1 cellular context compared by ENCODE assay signal in the genomic region with DNA sequence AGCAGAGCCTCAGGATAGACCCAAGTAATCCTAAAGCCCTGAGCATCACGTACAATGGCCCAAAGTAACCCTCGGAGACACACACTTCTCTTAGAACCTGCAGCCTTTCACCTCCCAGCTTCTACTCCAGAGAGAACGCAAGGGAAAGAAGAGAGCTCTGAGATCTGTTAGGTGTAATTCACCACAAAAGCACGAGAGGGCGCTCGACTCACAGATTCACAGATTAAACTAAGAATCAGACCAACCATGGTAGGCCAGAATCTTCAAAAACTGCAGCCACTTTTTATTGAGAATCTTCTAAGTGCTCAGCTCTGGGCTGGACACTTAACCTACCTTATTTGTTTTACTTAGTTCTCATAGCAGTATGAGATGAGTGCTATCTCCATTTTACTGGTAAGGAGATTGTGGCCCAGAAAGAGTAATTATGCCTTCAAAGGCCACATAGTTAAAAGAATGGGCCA.
TF ChIP-seq lines count a peak whose summit lies in the region.

No MANE protein-coding gene starts in this region.

TF ChIP-seq in K562, 482 proteins besides CTCF, POLR2A, EP300 and RAD21 (continued from another document and continues in another):
- TF ChIP-seq ATF6 (CRISPR knock-in tag; IDR thresholded peaks at IDR 0.05) (no peak), CHCHD3 (CRISPR knock-in tag; IDR thresholded peaks at IDR 0.05) (no peak), IRF2 (CRISPR knock-in tag; IDR thresholded peaks at IDR 0.05) (no peak), ZNF184 (CRISPR knock-in tag; IDR thresholded peaks at IDR 0.05) (no peak), TAF1 (IDR thresholded peaks at IDR 0.05; ENCODE audit: control insufficient read depth, extremely low read depth, insufficient read depth, low read length, severe bottlenecking) (peak; percentile 87), ZNF766 (CRISPR knock-in tag; conservative IDR thresholded peaks at IDR 0.05) (no peak), CBX8 (IDR thresholded peaks at IDR 0.05; ENCODE audit: borderline replicate concordance, extremely low read depth, low read depth, low read length, poor library complexity, severe bottlenecking) (no peak), ZNF695 (CRISPR knock-in tag; IDR thresholded peaks at IDR 0.05) (no peak), TEAD1 (CRISPR knock-in tag; IDR thresholded peaks at IDR 0.05) (no peak), PHTF2 (CRISPR knock-in tag; IDR thresholded peaks at IDR 0.05) (no peak), ZNF140 (CRISPR knock-in tag; IDR thresholded peaks at IDR 0.05) (no peak), ZBTB34 (CRISPR knock-in tag; IDR thresholded peaks at IDR 0.05) (no peak), TAF7 (tag; IDR thresholded peaks at IDR 0.05) (peak; percentile 80), KLF13 (tag; IDR thresholded peaks at IDR 0.05; ENCODE audit: borderline replicate concordance, low read depth) (no peak), CCNT2 (IDR thresholded peaks at IDR 0.05; ENCODE audit: borderline replicate concordance, extremely low read depth, insufficient read length, low read depth, low read length) (no peak), SLC30A9 (CRISPR knock-in tag; IDR thresholded peaks at IDR 0.05) (no peak), DEAF1 (CRISPR knock-in tag; IDR thresholded peaks at IDR 0.05) (peak; percentile 92), MBD2 (IDR thresholded peaks at IDR 0.05; ENCODE audit: borderline replicate concordance, low read depth) (no peak), HOXB6 (CRISPR knock-in tag; IDR thresholded peaks at IDR 0.05; ENCODE audit: borderline replicate concordance) (no peak), KHSRP (IDR thresholded peaks at IDR 0.05) (no peak), NCOR1 (IDR thresholded peaks at IDR 0.05) (no peak), CHD2 (IDR thresholded peaks at IDR 0.05; ENCODE audit: low read depth, low read length) (0 out of 2 replicates have a peak, but pooled peaks have one; percentile 26), NCOA2 (IDR thresholded peaks at IDR 0.05; ENCODE audit: partially characterized antibody in 2 of 2) (no peak), CC2D1A (IDR thresholded peaks at IDR 0.05) (peak; percentile 29; the same call in 1 of the 2 replicates), MITF (IDR thresholded peaks at IDR 0.05) (no peak)
- TF ChIP-seq, protein P1, sequence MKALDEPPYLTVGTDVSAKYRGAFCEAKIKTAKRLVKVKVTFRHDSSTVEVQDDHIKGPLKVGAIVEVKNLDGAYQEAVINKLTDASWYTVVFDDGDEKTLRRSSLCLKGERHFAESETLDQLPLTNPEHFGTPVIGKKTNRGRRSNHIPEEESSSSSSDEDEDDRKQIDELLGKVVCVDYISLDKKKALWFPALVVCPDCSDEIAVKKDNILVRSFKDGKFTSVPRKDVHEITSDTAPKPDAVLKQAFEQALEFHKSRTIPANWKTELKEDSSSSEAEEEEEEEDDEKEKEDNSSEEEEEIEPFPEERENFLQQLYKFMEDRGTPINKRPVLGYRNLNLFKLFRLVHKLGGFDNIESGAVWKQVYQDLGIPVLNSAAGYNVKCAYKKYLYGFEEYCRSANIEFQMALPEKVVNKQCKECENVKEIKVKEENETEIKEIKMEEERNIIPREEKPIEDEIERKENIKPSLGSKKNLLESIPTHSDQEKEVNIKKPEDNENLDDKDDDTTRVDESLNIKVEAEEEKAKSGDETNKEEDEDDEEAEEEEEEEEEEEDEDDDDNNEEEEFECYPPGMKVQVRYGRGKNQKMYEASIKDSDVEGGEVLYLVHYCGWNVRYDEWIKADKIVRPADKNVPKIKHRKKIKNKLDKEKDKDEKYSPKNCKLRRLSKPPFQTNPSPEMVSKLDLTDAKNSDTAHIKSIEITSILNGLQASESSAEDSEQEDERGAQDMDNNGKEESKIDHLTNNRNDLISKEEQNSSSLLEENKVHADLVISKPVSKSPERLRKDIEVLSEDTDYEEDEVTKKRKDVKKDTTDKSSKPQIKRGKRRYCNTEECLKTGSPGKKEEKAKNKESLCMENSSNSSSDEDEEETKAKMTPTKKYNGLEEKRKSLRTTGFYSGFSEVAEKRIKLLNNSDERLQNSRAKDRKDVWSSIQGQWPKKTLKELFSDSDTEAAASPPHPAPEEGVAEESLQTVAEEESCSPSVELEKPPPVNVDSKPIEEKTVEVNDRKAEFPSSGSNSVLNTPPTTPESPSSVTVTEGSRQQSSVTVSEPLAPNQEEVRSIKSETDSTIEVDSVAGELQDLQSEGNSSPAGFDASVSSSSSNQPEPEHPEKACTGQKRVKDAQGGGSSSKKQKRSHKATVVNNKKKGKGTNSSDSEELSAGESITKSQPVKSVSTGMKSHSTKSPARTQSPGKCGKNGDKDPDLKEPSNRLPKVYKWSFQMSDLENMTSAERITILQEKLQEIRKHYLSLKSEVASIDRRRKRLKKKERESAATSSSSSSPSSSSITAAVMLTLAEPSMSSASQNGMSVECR (CRISPR knock-in tag; IDR thresholded peaks at IDR 0.05) = peak; percentile 31; the same call in 1 of the 2 replicates
- TF ChIP-seq, protein P2, sequence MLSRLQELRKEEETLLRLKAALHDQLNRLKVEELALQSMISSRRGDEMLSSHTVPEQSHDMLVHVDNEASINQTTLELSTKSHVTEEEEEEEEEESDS (CRISPR knock-in tag; IDR thresholded peaks at IDR 0.05) = no peak
- TF ChIP-seq, protein P3, sequence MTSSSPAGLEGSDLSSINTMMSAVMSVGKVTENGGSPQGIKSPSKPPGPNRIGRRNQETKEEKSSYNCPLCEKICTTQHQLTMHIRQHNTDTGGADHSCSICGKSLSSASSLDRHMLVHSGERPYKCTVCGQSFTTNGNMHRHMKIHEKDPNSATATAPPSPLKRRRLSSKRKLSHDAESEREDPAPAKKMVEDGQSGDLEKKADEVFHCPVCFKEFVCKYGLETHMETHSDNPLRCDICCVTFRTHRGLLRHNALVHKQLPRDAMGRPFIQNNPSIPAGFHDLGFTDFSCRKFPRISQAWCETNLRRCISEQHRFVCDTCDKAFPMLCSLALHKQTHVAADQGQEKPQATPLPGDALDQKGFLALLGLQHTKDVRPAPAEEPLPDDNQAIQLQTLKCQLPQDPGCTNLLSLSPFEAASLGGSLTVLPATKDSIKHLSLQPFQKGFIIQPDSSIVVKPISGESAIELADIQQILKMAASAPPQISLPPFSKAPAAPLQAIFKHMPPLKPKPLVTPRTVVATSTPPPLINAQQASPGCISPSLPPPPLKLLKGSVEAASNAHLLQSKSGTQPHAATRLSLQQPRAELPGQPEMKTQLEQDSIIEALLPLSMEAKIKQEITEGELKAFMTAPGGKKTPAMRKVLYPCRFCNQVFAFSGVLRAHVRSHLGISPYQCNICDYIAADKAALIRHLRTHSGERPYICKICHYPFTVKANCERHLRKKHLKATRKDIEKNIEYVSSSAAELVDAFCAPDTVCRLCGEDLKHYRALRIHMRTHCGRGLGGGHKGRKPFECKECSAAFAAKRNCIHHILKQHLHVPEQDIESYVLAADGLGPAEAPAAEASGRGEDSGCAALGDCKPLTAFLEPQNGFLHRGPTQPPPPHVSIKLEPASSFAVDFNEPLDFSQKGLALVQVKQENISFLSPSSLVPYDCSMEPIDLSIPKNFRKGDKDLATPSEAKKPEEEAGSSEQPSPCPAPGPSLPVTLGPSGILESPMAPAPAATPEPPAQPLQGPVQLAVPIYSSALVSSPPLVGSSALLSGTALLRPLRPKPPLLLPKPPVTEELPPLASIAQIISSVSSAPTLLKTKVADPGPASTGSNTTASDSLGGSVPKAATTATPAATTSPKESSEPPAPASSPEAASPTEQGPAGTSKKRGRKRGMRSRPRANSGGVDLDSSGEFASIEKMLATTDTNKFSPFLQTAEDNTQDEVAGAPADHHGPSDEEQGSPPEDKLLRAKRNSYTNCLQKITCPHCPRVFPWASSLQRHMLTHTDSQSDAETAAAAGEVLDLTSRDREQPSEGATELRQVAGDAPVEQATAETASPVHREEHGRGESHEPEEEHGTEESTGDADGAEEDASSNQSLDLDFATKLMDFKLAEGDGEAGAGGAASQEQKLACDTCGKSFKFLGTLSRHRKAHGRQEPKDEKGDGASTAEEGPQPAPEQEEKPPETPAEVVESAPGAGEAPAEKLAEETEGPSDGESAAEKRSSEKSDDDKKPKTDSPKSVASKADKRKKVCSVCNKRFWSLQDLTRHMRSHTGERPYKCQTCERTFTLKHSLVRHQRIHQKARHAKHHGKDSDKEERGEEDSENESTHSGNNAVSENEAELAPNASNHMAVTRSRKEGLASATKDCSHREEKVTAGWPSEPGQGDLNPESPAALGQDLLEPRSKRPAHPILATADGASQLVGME (CRISPR knock-in tag; IDR thresholded peaks at IDR 0.05) = no peak
- TF ChIP-seq, protein P4, sequence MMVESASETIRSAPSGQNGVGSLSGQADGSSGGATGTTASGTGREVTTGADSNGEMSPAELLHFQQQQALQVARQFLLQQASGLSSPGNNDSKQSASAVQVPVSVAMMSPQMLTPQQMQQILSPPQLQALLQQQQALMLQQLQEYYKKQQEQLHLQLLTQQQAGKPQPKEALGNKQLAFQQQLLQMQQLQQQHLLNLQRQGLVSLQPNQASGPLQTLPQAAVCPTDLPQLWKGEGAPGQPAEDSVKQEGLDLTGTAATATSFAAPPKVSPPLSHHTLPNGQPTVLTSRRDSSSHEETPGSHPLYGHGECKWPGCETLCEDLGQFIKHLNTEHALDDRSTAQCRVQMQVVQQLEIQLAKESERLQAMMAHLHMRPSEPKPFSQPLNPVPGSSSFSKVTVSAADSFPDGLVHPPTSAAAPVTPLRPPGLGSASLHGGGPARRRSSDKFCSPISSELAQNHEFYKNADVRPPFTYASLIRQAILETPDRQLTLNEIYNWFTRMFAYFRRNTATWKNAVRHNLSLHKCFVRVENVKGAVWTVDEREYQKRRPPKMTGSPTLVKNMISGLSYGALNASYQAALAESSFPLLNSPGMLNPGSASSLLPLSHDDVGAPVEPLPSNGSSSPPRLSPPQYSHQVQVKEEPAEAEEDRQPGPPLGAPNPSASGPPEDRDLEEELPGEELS (CRISPR knock-in tag; IDR thresholded peaks at IDR 0.05; ENCODE audit: borderline replicate concordance) = no peak
- TF ChIP-seq, protein P5, sequence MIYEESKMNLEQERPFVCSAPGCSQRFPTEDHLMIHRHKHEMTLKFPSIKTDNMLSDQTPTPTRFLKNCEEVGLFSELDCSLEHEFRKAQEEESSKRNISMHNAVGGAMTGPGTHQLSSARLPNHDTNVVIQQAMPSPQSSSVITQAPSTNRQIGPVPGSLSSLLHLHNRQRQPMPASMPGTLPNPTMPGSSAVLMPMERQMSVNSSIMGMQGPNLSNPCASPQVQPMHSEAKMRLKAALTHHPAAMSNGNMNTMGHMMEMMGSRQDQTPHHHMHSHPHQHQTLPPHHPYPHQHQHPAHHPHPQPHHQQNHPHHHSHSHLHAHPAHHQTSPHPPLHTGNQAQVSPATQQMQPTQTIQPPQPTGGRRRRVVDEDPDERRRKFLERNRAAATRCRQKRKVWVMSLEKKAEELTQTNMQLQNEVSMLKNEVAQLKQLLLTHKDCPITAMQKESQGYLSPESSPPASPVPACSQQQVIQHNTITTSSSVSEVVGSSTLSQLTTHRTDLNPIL (CRISPR knock-in tag; IDR thresholded peaks at IDR 0.05) = no peak
- TF ChIP-seq, protein P6, sequence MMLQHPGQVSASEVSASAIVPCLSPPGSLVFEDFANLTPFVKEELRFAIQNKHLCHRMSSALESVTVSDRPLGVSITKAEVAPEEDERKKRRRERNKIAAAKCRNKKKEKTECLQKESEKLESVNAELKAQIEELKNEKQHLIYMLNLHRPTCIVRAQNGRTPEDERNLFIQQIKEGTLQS (IDR thresholded peaks at IDR 0.05) = no peak
- TF ChIP-seq, protein P6 (CRISPR knock-in tag; conservative IDR thresholded peaks at IDR 0.05) = no peak
